ENCODE assay signal across 13 cellular contexts in genomic region chr4:76801621-76802545, GRCh38.
DNase-seq lines count a peak whose midpoint lies in the region; ATAC-seq, FAIRE-seq and TF ChIP-seq lines count a peak whose summit lies in the region.
"Had no signal": no experiment of that assay in that cellular context is flagged by ENCODE, and none has a peak within 500 bp of the region (broad histone marks: within the 10 kb centered on the region; RNA-seq: fewer than 3 reads in every experiment).

No MANE protein-coding gene starts in this region.

- H3K27ac ChIP-seq in K562 (ENCODE audit: extremely low read depth, low read depth, low read length) (peak overlapping the region; percentile 75; the same call in 2 of the 3 replicates), right atrium auricular region (peak overlapping the region; percentile 41 to 72)

- TF ChIP-seq CTCF in AG09319 (IDR thresholded peaks at IDR 0.05; ENCODE audit: low read depth, low read length) (peak; percentile 28), K562 (IDR thresholded peaks at IDR 0.05 in 2 of 3, conservative IDR thresholded peaks at IDR 0.05 in 1 of 3; ENCODE audit: insufficient read depth in 2 of 3, low read depth in 1 of 3, low read length in 3 of 3) (no peak), right atrium auricular region (IDR thresholded peaks at IDR 0.05) (peak in 1 of 2 donors; percentile 9), natural killer cell (IDR thresholded peaks at IDR 0.05) (no peak)

- H3K36me3 ChIP-seq in K562 (ENCODE audit: control insufficient read depth, insufficient read depth, low read length) (no peaks in the 10 kb centered on the region), right atrium auricular region (no peaks in the 10 kb centered on the region), neuron (ENCODE audit: insufficient read depth, low read length) (no peaks in the 10 kb centered on the region)
- H3K36me3 ChIP-seq: MG63 had no signal

- peak; percentile 38 for ATAC-seq in K562
- ATAC-seq in GM19023 (IDR thresholded peaks at IDR 0.05; ENCODE audit: unreplicated experiment): no peak
- ATAC-seq in HG02981 (IDR thresholded peaks at IDR 0.05; ENCODE audit: unreplicated experiment): no peak
- no peak for ATAC-seq in natural killer cell
- ATAC-seq: stimulated activated naive CD8-positive, alpha-beta T cell treated with anti-CD3 and anti-CD28 coated beads, Interleukin-15, amount 100 ng/mL, for 72 hours; T-cell had no signal

- H2AFZ ChIP-seq in K562 (ENCODE audit: low read depth, low read length) (peak overlapping the region; percentile 87), neuron (ENCODE audit: low read depth, low read length) (peak overlapping the region; percentile 39)

- no peak for TF ChIP-seq RAD21 in K562 (CRISPR knock-in tag; conservative IDR thresholded peaks at IDR 0.05 in 1 of 2, IDR thresholded peaks at IDR 0.05 in 1 of 2)

- no peak for DNase-seq in AG09319 (ENCODE audit: extremely low read depth, low read depth)
- DNase-seq in K562 (ENCODE audit: extremely low read depth in 1 of 4, low spot score in 3 of 4): no peak
- no peak for DNase-seq in right atrium auricular region (ENCODE audit: low spot score)
- no peak for DNase-seq in GM12891 (ENCODE audit: insufficient read length, low spot score)
- no peak for DNase-seq in natural killer cell
- DNase-seq: amniotic stem cell; HCEC 1CT; MG63; stimulated activated naive CD8-positive, alpha-beta T cell treated with anti-CD3 and anti-CD28 coated beads, Interleukin-15, amount 100 ng/mL, for 72 hours; T-cell had no signal

- H3K4me3 ChIP-seq in K562: no peak overlapping the region
- peak overlapping the region in 1 of 2 donors; percentile 26 for H3K4me3 ChIP-seq in right atrium auricular region
- no peak overlapping the region for H3K4me3 ChIP-seq in neuron (ENCODE audit: low read length)
- H3K4me3 ChIP-seq: MG63 had no signal

- no peak overlapping the region for H3K4me3 Mint-ChIP-seq in natural killer cell
- H3K4me3 Mint-ChIP-seq: stimulated activated naive CD8-positive, alpha-beta T cell treated with anti-CD3 and anti-CD28 coated beads, Interleukin-15, amount 100 ng/mL, for 72 hours; T-cell had no signal

- FAIRE-seq in K562 (lab: Jason Lieb, UNC) (no peak), GM12891 (lab: Jason Lieb, UNC) (no peak)

- H3K27me3 ChIP-seq in K562 (ENCODE audit: control insufficient read depth in 2 of 2, insufficient read depth in 2 of 2, low read length in 2 of 2): no peaks in the 10 kb centered on the region
- no peaks in the 10 kb centered on the region for H3K27me3 ChIP-seq in right atrium auricular region
- no peaks in the 10 kb centered on the region for H3K27me3 ChIP-seq in neuron (ENCODE audit: insufficient read depth, low read length)
- H3K27me3 ChIP-seq: MG63 had no signal

- CTCF ChIA-PET in K562 (lab: Yijun Ruan, JAX; ENCODE audit: low intra/inter-chr PET ratio): no interaction called here

- POLR2A ChIA-PET in K562 (lab: Yijun Ruan, JAX): no interaction called here

- in situ Hi-C loops in K562 (cut with MboI): no loop called here

- intact Hi-C loops in K562 (cut with micrococcal nuclease) (no loop called here), natural killer cell (cut with micrococcal nuclease) (no loop called here)

- 66% methylated on average over 41 of the region's 50 CpGs for WGBS in K562 (ENCODE audit: insufficient coverage, low coverage, missing lambda C conversion rate)

- peaks cover 23 to 31% of the 10 kb centered on the region in 2 donors for H3K27me3 Mint-ChIP-seq in natural killer cell (ENCODE audit: low read depth in 2 of 2)

- H3K27ac Mint-ChIP-seq in natural killer cell: no peak overlapping the region
- H3K27ac Mint-ChIP-seq: stimulated activated naive CD8-positive, alpha-beta T cell treated with anti-CD3 and anti-CD28 coated beads, Interleukin-15, amount 100 ng/mL, for 72 hours; T-cell had no signal

- no peak for TF ChIP-seq POLR2A in K562 (conservative IDR thresholded peaks at IDR 0.05)
- no peak for TF ChIP-seq POLR2A in GM12891 (IDR thresholded peaks at IDR 0.05; ENCODE audit: low read depth, low read length)

- peak overlapping the region; percentile 26 to 39; a peak in 3 of 4 replicates for H3K9ac ChIP-seq in K562 (ENCODE audit: insufficient read depth in 1 of 2, low read depth in 2 of 2, low read length in 2 of 2)

- H3K79me2 ChIP-seq in K562 (ENCODE audit: control insufficient read depth, insufficient read depth, low read length): no peaks in the 10 kb centered on the region

- H3K4me1 ChIP-seq in K562 (replicated peaks in 1 of 2; ENCODE audit: control insufficient read depth in 2 of 2, insufficient read depth in 2 of 2, low read length in 2 of 2) (peaks cover 8 to 17% of the 10 kb centered on the region in 2 experiments), right atrium auricular region (peaks cover 0 to 21% of the 10 kb centered on the region in 2 donors), neuron (ENCODE audit: insufficient read depth, low read length) (peaks cover 17% of the 10 kb centered on the region)

- no peaks in the 10 kb centered on the region for H3K9me3 Mint-ChIP-seq in natural killer cell

- no peaks in the 10 kb centered on the region for H3K9me3 ChIP-seq in K562 (replicated peaks; ENCODE audit: control insufficient read depth, insufficient read depth, low read depth, low read length)
- H3K9me3 ChIP-seq in right atrium auricular region: peaks cover 0 to 4% of the 10 kb centered on the region in 2 donors
- no peaks in the 10 kb centered on the region for H3K9me3 ChIP-seq in neuron (ENCODE audit: low read length)
- H3K9me3 ChIP-seq: MG63 had no signal

- no peaks in the 10 kb centered on the region for H3K4me1 Mint-ChIP-seq in natural killer cell
- H3K4me1 Mint-ChIP-seq: stimulated activated naive CD8-positive, alpha-beta T cell treated with anti-CD3 and anti-CD28 coated beads, Interleukin-15, amount 100 ng/mL, for 72 hours; T-cell had no signal

- H4K20me1 ChIP-seq in K562 (replicated peaks; ENCODE audit: control insufficient read depth, insufficient read depth, low read length): no peaks in the 10 kb centered on the region

- H3K9me1 ChIP-seq in K562 (ENCODE audit: control insufficient read depth, insufficient read depth, low read length): no peaks in the 10 kb centered on the region

- H3K4me2 ChIP-seq in K562 (ENCODE audit: insufficient read depth, low read length): peak overlapping the region; percentile 19; the same call in 1 of the 2 replicates

- no peak for TF ChIP-seq EP300 in K562 (IDR thresholded peaks at IDR 0.05; ENCODE audit: low read length)

- BruUV-seq in K562 (replicated peaks; lab: Mats Ljungman, UMichigan): no TSS peak

- no peaks in the 10 kb centered on the region for H3K36me3 Mint-ChIP-seq in natural killer cell
- H3K36me3 Mint-ChIP-seq: T-cell had no signal

TF ChIP-seq in K562, 482 proteins besides CTCF, POLR2A, EP300 and RAD21:
- TF ChIP-seq MIER1 (IDR thresholded peaks at IDR 0.05; ENCODE audit: low read depth): no peak
- no peak for TF ChIP-seq CXXC5 (CRISPR knock-in tag; IDR thresholded peaks at IDR 0.05)
- TF ChIP-seq ARID3B (CRISPR knock-in tag; IDR thresholded peaks at IDR 0.05; ENCODE audit: borderline replicate concordance): no peak
- no peak for TF ChIP-seq ZBTB7A (IDR thresholded peaks at IDR 0.05; ENCODE audit: borderline replicate concordance, control insufficient read depth, low read depth, low read length)
- TF ChIP-seq IFI16 (CRISPR knock-in tag; IDR thresholded peaks at IDR 0.05): no peak
- TF ChIP-seq ZC3H8 (IDR thresholded peaks at IDR 0.05): no peak
- TF ChIP-seq KAT2B (IDR thresholded peaks at IDR 0.05; ENCODE audit: low read depth, low read length): no peak

TF ChIP-seq in GM12891, 5 proteins besides CTCF, POLR2A, EP300 and RAD21:
- TF ChIP-seq SPI1 (IDR thresholded peaks at IDR 0.05; ENCODE audit: low read depth, low read length): no peak
